In genomic region chr14:60760648-60761364, GRCh38 we compare ENCODE assay signal across 14 cellular contexts. TPM values are rescaled to one million over a fixed set of nuclear protein-coding genes. Genes with fewer than 3 reads are reported as not detected.
DNase-seq lines count a peak whose midpoint lies in the region; ATAC-seq, FAIRE-seq and TF ChIP-seq lines count a peak whose summit lies in the region.
"Had no signal": no experiment of that assay in that cellular context is flagged by ENCODE, and none has a peak within 500 bp of the region (broad histone marks: within the 10 kb centered on the region; RNA-seq: fewer than 3 reads in every experiment).

No MANE protein-coding gene starts in this region.

- no peak overlapping the region for H3K4me2 ChIP-seq in neuronal stem cell (ENCODE audit: insufficient read depth, low read length, poor library complexity, severe bottlenecking)

- 63 to 71% methylated on average over 3 of the region's 3 CpGs for WGBS in pancreas, 2 donors
- 60 to 77% (median 67%) methylated on average over 3 of the region's 3 CpGs for WGBS in stomach, 5 donors
- no CpG with 5 or more reads among the region's 3 CpGs for WGBS in neuronal stem cell (ENCODE audit: extremely low coverage in 2 of 2, insufficient read length in 2 of 2, insufficient replicate concordance in 1 of 2), 2 donors

- H3K27me3 Mint-ChIP-seq in nephron progenitor cell (ENCODE audit: low read depth, poor library complexity) = no peaks in the 10 kb centered on the region

- peaks cover 11% of the 10 kb centered on the region for H3K36me3 Mint-ChIP-seq in nephron progenitor cell (ENCODE audit: low read depth)
- H3K36me3 Mint-ChIP-seq: CD8-positive, alpha-beta memory T cell had no signal

- TF ChIP-seq EP300 in stomach (IDR thresholded peaks at IDR 0.05) = no peak

- no peak overlapping the region for H2AFZ ChIP-seq in neuronal stem cell (ENCODE audit: low read length)

- H3K4me3 ChIP-seq in pancreas (no peak overlapping the region), stomach (no peak overlapping the region), neuronal stem cell (ENCODE audit: low read length in 2 of 2) (no peak overlapping the region)
- H3K4me3 ChIP-seq: dorsolateral prefrontal cortex, lung had no signal

- H2AK5ac ChIP-seq in neuronal stem cell (ENCODE audit: low read depth, low read length) = no peak overlapping the region

- no peak overlapping the region for H2BK120ac ChIP-seq in neuronal stem cell (ENCODE audit: low read depth, low read length)

- no peak overlapping the region for H4K91ac ChIP-seq in neuronal stem cell (ENCODE audit: low read depth, low read length, poor library complexity)

- H3K9me3 ChIP-seq in pancreas = no peaks in the 10 kb centered on the region
- no peaks in the 10 kb centered on the region for H3K9me3 ChIP-seq in stomach
- H3K9me3 ChIP-seq in neuronal stem cell (replicated peaks in 1 of 2; ENCODE audit: control insufficient read depth in 2 of 2, insufficient read depth in 1 of 2, low read depth in 1 of 2, low read length in 2 of 2) = no peaks in the 10 kb centered on the region

- H3K27ac ChIP-seq in pancreas = peak overlapping the region in 1 of 4 donors; percentile 28
- H3K27ac ChIP-seq in stomach = no peak overlapping the region
- no peak overlapping the region for H3K27ac ChIP-seq in neuronal stem cell (replicated peaks; ENCODE audit: low read length)
- H3K27ac ChIP-seq: dorsolateral prefrontal cortex, VCaP had no signal

- in situ Hi-C loops in T47D (cut with HindIII; ENCODE audit: low pct_unique_long_range_greater_than_20kb, low sequenced_read_pairs) = no loop called here

- no peaks in the 10 kb centered on the region for H3K27me3 ChIP-seq in pancreas
- no peaks in the 10 kb centered on the region for H3K27me3 ChIP-seq in stomach
- no peaks in the 10 kb centered on the region for H3K27me3 ChIP-seq in neuronal stem cell (ENCODE audit: control insufficient read depth in 3 of 3, insufficient read depth in 3 of 3, low read depth in 1 of 3, low read length in 3 of 3)
- H3K27me3 ChIP-seq: dorsolateral prefrontal cortex had no signal

- no peak overlapping the region for H3K23ac ChIP-seq in neuronal stem cell (ENCODE audit: low read depth, low read length, poor library complexity)

- no peak overlapping the region for H3K18ac ChIP-seq in neuronal stem cell (ENCODE audit: low read length)

- H3K14ac ChIP-seq in neuronal stem cell (ENCODE audit: low read length) = no peak overlapping the region

- H3K4me1 ChIP-seq in pancreas (peaks cover 0 to 15% (median 5%) of the 10 kb centered on the region in 3 donors), stomach (peaks cover 0 to 50% (median 25%) of the 10 kb centered on the region in 4 donors), neuronal stem cell (ENCODE audit: control insufficient read depth in 2 of 2, insufficient read depth in 1 of 2, low read depth in 1 of 2, low read length in 2 of 2) (peaks cover 0 to 1% of the 10 kb centered on the region in 2 donors)

- H3K36me3 ChIP-seq in pancreas = no peaks in the 10 kb centered on the region
- no peaks in the 10 kb centered on the region for H3K36me3 ChIP-seq in stomach
- H3K36me3 ChIP-seq in neuronal stem cell (replicated peaks in 1 of 2; ENCODE audit: control insufficient read depth in 2 of 2, insufficient read depth in 2 of 2, low read length in 2 of 2) = no peaks in the 10 kb centered on the region

- H2BK15ac ChIP-seq in neuronal stem cell (ENCODE audit: low read length) = no peak overlapping the region

- no peak for TF ChIP-seq POLR2A in stomach (IDR thresholded peaks at IDR 0.05)

- no peak overlapping the region for H3K9ac ChIP-seq in neuronal stem cell (ENCODE audit: low read depth, low read length, poor library complexity)

- H3K4me3 Mint-ChIP-seq in nephron progenitor cell = no peak overlapping the region
- H3K4me3 Mint-ChIP-seq: CD8-positive, alpha-beta memory T cell had no signal

- H3K79me1 ChIP-seq in neuronal stem cell (ENCODE audit: low read depth, low read length) = no peaks in the 10 kb centered on the region

- ATAC-seq in pancreas (peak; percentile 84 to 97 (median 91)), HG03565 (IDR thresholded peaks at IDR 0.05; ENCODE audit: unreplicated experiment) (no peak)

- no peak for DNase-seq in HTR-8/SVneo (ENCODE audit: insufficient read length, low spot score)
- DNase-seq in NCI-H2081 (lab: John Stamatoyannopoulos, UW) = peak; percentile 31 to 72
- peak; percentile 33 to 73 for DNase-seq in T47D (ENCODE audit: low read depth in 1 of 2, low spot score in 1 of 2)
- no peak for DNase-seq in pancreas
- DNase-seq in stomach = no peak
- no peak for DNase-seq in neuronal stem cell (ENCODE audit: low spot score)
- no peak for DNase-seq in nephron progenitor cell
- DNase-seq: activated T-cell treated with anti-CD3 and anti-CD28 coated beads for 4 hours; CD8-positive, alpha-beta memory T cell; dorsolateral prefrontal cortex; RPMI8226 had no signal

- H2BK5ac ChIP-seq in neuronal stem cell (ENCODE audit: low read length) = no peak overlapping the region

- no peak overlapping the region for H3K27ac Mint-ChIP-seq in nephron progenitor cell
- H3K27ac Mint-ChIP-seq: CD8-positive, alpha-beta memory T cell had no signal

- FAIRE-seq in HTR-8/SVneo (lab: Jason Lieb, UNC) = peak; percentile 91
- no peak for FAIRE-seq in pancreas (lab: Jason Lieb, UNC)

- intact Hi-C loops in pancreas (cut with DNase I) = no loop called here
- intact Hi-C loops in stomach (cut with DNase I; ENCODE audit: low total_unique reads) = no loop called here

- no peak overlapping the region for H2BK12ac ChIP-seq in neuronal stem cell (ENCODE audit: low read length)

- no peaks in the 10 kb centered on the region for H3K9me3 Mint-ChIP-seq in nephron progenitor cell
- H3K9me3 Mint-ChIP-seq: CD8-positive, alpha-beta memory T cell had no signal

- no peak overlapping the region for H3K4ac ChIP-seq in neuronal stem cell (ENCODE audit: low read length)

- H3K4me1 Mint-ChIP-seq in nephron progenitor cell = peaks cover 30% of the 10 kb centered on the region

- no peak overlapping the region for H4K8ac ChIP-seq in neuronal stem cell (ENCODE audit: low read depth, low read length)

- no peak for TF ChIP-seq CTCF in pancreas (IDR thresholded peaks at IDR 0.05)
- TF ChIP-seq CTCF in stomach (IDR thresholded peaks at IDR 0.05) = no peak
- no peak for TF ChIP-seq CTCF in nephron progenitor cell (IDR thresholded peaks at IDR 0.05)

RNA-seq across cellular contexts. Expression of gene MNAT1, which starts 26.2 kb away (rescaled TPM):
- total RNA-seq in pancreas (10 to 100 TPM in 5 of 6 donors, 1 to 10 TPM in 1; 8.0 to 15.6 (median 12.9) TPM), stomach (100 to 1,000 TPM in 1 of 5 donors, 10 to 100 TPM in 4; 10.3 to 150 (median 43.3) TPM)
- polyA plus RNA-seq in pancreas (10 to 100 TPM in 1 of 2 donors, 1 to 10 TPM in 1; 6.9 to 12.2 TPM), stomach (10 to 100 TPM; 13.4 to 20.9 (median 18.9) TPM)
- 51.7 TPM for polyA plus RNA-seq in neuronal stem cell (2013, experiment 1 of 2)
- polyA plus RNA-seq in neuronal stem cell (2013, experiment 2 of 2) = 51.9 TPM

RNA-seq across cellular contexts. Expression of gene SIX4, which starts 36.7 kb away (rescaled TPM):
- total RNA-seq in pancreas = 1 to 10 TPM; 1.3 to 4.1 (median 2.4) TPM
- under 1 TPM; 0.33 to 0.65 TPM for polyA plus RNA-seq in pancreas
- 1 to 10 TPM in 4 of 5 donors, not detected in 1; 1.8 to 5.8 (median 3.9) TPM for total RNA-seq in stomach
- 1 to 10 TPM in 1 of 3 donors, under 1 TPM in 2; 0.35 to 1.5 (median 0.75) TPM for polyA plus RNA-seq in stomach
- 8.6 TPM for polyA plus RNA-seq in neuronal stem cell (2013, experiment 1 of 2)
- 9.3 TPM for polyA plus RNA-seq in neuronal stem cell (2013, experiment 2 of 2)
- polyA plus RNA-seq: CD8-positive, alpha-beta memory T cell had no signal

Comparison
In these comparisons a context has a peak if more than half of its experiments do, and no peak if none do; other contexts are left out.
1. DNase-seq: peak in NCI-H2081 (2 of 2) and T47D (2 of 2); none in HTR-8/SVneo (single experiment), pancreas (0 of 6), stomach (single experiment), neuronal stem cell (single experiment) and nephron progenitor cell (single experiment).